Comparison of ENCODE assay signal across 13 cellular contexts in the genomic region with DNA sequence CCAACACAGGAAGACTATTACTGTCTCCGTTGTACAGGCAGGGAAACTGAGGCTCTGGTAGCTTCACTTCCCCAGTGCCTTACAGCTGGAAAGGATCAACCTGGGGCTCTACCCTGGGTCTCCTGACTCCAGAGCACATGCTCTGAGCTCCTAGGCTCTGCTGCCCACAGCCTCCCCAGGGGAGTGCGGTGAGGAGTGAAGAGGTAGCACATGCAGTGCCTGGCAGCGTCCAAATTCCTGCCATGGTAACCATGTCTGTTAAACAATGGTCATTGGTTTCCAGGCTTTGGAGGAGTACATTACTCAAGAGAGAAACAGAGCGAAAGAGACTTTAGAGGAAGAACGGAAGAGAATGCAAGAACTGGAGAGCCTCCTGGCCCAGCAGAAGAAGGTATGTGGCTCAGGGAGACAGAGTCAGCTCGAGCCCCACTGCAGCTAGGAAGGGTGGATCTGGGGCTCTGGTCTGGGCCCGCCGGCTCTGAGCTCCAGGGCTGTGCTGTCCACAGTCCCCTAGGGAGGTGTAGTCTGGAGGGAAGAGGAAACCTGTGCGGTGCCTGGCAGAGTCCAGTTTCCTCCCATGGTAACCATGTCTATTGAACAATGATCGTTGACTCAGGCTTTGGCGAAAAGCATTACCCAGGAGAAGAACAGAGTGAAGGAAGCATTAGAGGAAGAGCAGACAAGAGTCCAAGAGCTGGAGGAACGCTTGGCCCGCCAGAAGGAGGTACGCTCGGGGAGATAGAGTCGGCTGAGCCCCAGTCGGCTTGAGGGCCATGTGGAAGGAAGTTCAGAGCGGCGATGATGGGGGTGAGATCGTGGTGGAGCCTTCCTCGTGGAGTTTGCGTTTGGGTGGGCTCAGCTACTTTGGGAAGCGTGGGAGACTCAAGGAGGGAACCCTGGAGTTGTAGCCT.
A peak's percentile ranks its signal among the peaks of the same experiment; 100 is the strongest.
DNase-seq lines count a peak whose midpoint lies in the region; ATAC-seq and TF ChIP-seq lines count a peak whose summit lies in the region.
"Had no signal": no experiment of that assay in that cellular context is flagged by ENCODE, and none has a peak within 500 bp of the region (broad histone marks: within the 10 kb centered on the region; RNA-seq: fewer than 3 reads in every experiment).

No MANE protein-coding gene starts in this region.

- H3K9me2 ChIP-seq in GM23248 (ENCODE audit: insufficient read depth) = no peaks in the 10 kb centered on the region

- H3F3A ChIP-seq in GM23248 (ENCODE audit: insufficient read depth) = peaks cover 16% of the 10 kb centered on the region; the same call in 1 of the 2 replicates

- no peak overlapping the region for H2AFZ ChIP-seq in GM23248
- H2AFZ ChIP-seq: GM23338 had no signal

- intact Hi-C loops in esophagus squamous epithelium (cut with DNase I) = no loop called here
- intact Hi-C loops in stomach (cut with DNase I; ENCODE audit: low total_unique reads) = no loop called here

- H3K4me2 ChIP-seq in GM23248 (ENCODE audit: unreplicated experiment) = no peak overlapping the region
- H3K4me2 ChIP-seq: GM23338 had no signal

- H3K27ac ChIP-seq in Peyer's patch (peak overlapping the region in 3 of 4 donors; percentile 24 to 73 (median 62)), esophagus squamous epithelium (peak overlapping the region; percentile 25 to 78 (median 53)), stomach (peak overlapping the region in 4 of 5 donors; percentile 40 to 68 (median 63)), GM23248 (no peak overlapping the region)
- H3K27ac ChIP-seq: SK-N-MC had no signal

- no peak overlapping the region for H3K9ac ChIP-seq in GM23248

- H3K9me3 Mint-ChIP-seq in activated T-cell treated with anti-CD3 and anti-CD28 coated beads, Interleukin-2, amount 50 U/mL, for 72 hours = no peaks in the 10 kb centered on the region
- H3K9me3 Mint-ChIP-seq: GM23338 had no signal

- TF ChIP-seq EP300 in stomach (IDR thresholded peaks at IDR 0.05) = no peak

- H3K27me3 Mint-ChIP-seq in activated T-cell treated with anti-CD3 and anti-CD28 coated beads, Interleukin-2, amount 50 U/mL, for 72 hours (ENCODE audit: low read depth) = peaks cover 68% of the 10 kb centered on the region

- H3K4me1 Mint-ChIP-seq in activated T-cell treated with anti-CD3 and anti-CD28 coated beads, Interleukin-2, amount 50 U/mL, for 72 hours (ENCODE audit: low read depth) = peaks cover 51% of the 10 kb centered on the region
- H3K4me1 Mint-ChIP-seq: GM23338 had no signal

- WGBS in esophagus squamous epithelium, 2 donors = 84 to 94% methylated on average over 18 to 19 of the region's 23 CpGs
- 87 to 93% (median 88%) methylated on average over 23 of the region's 23 CpGs for WGBS in stomach, 5 donors
- 91 to 95% methylated on average over 21 to 23 of the region's 23 CpGs for WGBS in GM23248 (ENCODE audit: low coverage in 1 of 2, low lambda C conversion rate in 2 of 2, missing lambda C conversion rate in 2 of 2), 2 experiments

- no peak overlapping the region for H3K27ac Mint-ChIP-seq in activated T-cell treated with anti-CD3 and anti-CD28 coated beads, Interleukin-2, amount 50 U/mL, for 72 hours
- H3K27ac Mint-ChIP-seq: GM23338 had no signal

- H3K4me3 ChIP-seq in Peyer's patch (no peak overlapping the region), esophagus squamous epithelium (no peak overlapping the region), stomach (no peak overlapping the region), GM23248 (no peak overlapping the region)
- H3K4me3 ChIP-seq: GM23338, SK-N-MC had no signal

- no peaks in the 10 kb centered on the region for H4K20me1 ChIP-seq in GM23248 (ENCODE audit: insufficient read depth)

- H3K36me3 Mint-ChIP-seq in activated T-cell treated with anti-CD3 and anti-CD28 coated beads, Interleukin-2, amount 50 U/mL, for 72 hours (ENCODE audit: insufficient read depth in 2 of 2) = no peaks in the 10 kb centered on the region

- H3K27me3 ChIP-seq in Peyer's patch (no peaks in the 10 kb centered on the region), esophagus squamous epithelium (no peaks in the 10 kb centered on the region), stomach (no peaks in the 10 kb centered on the region), GM23248 (replicated peaks; ENCODE audit: insufficient read depth) (no peaks in the 10 kb centered on the region)

- TF ChIP-seq POLR2A in Peyer's patch (IDR thresholded peaks at IDR 0.05) (no peak), esophagus squamous epithelium (IDR thresholded peaks at IDR 0.05) (no peak), stomach (IDR thresholded peaks at IDR 0.05) (no peak)

- in situ Hi-C loops in GM23248 (cut with MboI) = no loop called here

- H3K4me3 Mint-ChIP-seq in activated T-cell treated with anti-CD3 and anti-CD28 coated beads, Interleukin-2, amount 50 U/mL, for 72 hours = peak overlapping the region; percentile 3 to 33
- H3K4me3 Mint-ChIP-seq: GM23338 had no signal

- no peaks in the 10 kb centered on the region for H3K36me3 ChIP-seq in Peyer's patch
- no peaks in the 10 kb centered on the region for H3K36me3 ChIP-seq in esophagus squamous epithelium
- no peaks in the 10 kb centered on the region for H3K36me3 ChIP-seq in stomach
- H3K36me3 ChIP-seq in GM23248 (ENCODE audit: low read depth) = no peaks in the 10 kb centered on the region

- DNase-seq in activated T-cell treated with anti-CD3 and anti-CD28 coated beads, Interleukin-2, amount 50 U/mL, for 72 hours = no peak
- DNase-seq in activated T-cell treated with anti-CD3 and anti-CD28 coated beads, Interleukin-2, amount 50 U/mL, for 48 hours = no peak
- DNase-seq in Peyer's patch = peak in 1 of 3 donors; percentile 37
- DNase-seq in esophagus squamous epithelium (lab: John Stamatoyannopoulos, UW) = no peak
- DNase-seq in stomach = no peak
- no peak for DNase-seq in GM23248
- DNase-seq in A172 (ENCODE audit: low spot score) = no peak
- DNase-seq: MM.1S, NCI-H526, retina had no signal

- H3K9me3 ChIP-seq in Peyer's patch (no peaks in the 10 kb centered on the region), esophagus squamous epithelium (no peaks in the 10 kb centered on the region), stomach (no peaks in the 10 kb centered on the region), GM23248 (ENCODE audit: low read depth) (no peaks in the 10 kb centered on the region)

- ATAC-seq in activated T-cell treated with anti-CD3 and anti-CD28 coated beads, Interleukin-2, amount 50 U/mL, for 72 hours (replicated peaks in 1 of 2) = no peak
- ATAC-seq in HG03280 (IDR thresholded peaks at IDR 0.05; ENCODE audit: unreplicated experiment) = no peak
- ATAC-seq: GM23338 had no signal

- H3K79me2 ChIP-seq in GM23248 (ENCODE audit: insufficient read depth) = no peaks in the 10 kb centered on the region

- no peak for TF ChIP-seq CTCF in Peyer's patch (IDR thresholded peaks at IDR 0.05)
- TF ChIP-seq CTCF in esophagus squamous epithelium (IDR thresholded peaks at IDR 0.05) = no peak
- no peak for TF ChIP-seq CTCF in stomach (IDR thresholded peaks at IDR 0.05)

- H3K4me1 ChIP-seq in Peyer's patch (peaks cover 0 to 25% (median 0%) of the 10 kb centered on the region in 4 donors), esophagus squamous epithelium (peaks cover 0 to 52% (median 26%) of the 10 kb centered on the region in 3 donors), stomach (peaks cover 10 to 42% (median 13%) of the 10 kb centered on the region in 4 donors), GM23248 (ENCODE audit: insufficient read depth) (no peaks in the 10 kb centered on the region)
